In the genomic region with DNA sequence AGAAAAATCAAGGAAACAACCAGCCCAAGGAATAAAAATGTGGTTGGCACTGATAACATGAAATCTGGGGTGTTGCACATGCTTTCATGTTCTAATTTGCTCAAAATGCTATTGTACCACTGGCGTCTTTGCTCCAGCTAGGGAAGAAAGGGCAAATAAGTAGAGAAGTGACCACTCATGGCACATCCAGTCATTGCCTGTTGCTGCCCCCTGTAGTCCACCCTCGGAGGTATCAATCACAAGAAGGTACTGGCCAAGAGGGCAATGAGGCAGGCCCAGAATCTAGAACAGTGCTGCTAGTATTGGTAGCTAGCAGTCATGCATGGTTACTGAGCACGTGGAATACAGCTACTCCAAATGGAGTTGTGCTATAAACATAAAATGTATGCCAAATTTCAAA, we compare ENCODE assay signal across 11 cellular contexts.
DNase-seq lines count a peak whose midpoint lies in the region; ATAC-seq and TF ChIP-seq lines count a peak whose summit lies in the region.
"Had no signal": no experiment of that assay in that cellular context is flagged by ENCODE, and none has a peak within 500 bp of the region (broad histone marks: within the 10 kb centered on the region; RNA-seq: fewer than 3 reads in every experiment).

No MANE protein-coding gene starts in this region.

- H3K9me3 ChIP-seq in right lobe of liver (no peaks in the 10 kb centered on the region), uterus (no peaks in the 10 kb centered on the region)
- H3K9me3 ChIP-seq: suprapubic skin had no signal

- DNase-seq in DMS53 treated with DMSO at 0.1 percent for 48 hours (lab: John Stamatoyannopoulos, UW; ENCODE audit: unreplicated experiment) (peak; percentile 33), UCSD-AML1 (lab: John Stamatoyannopoulos, UW; ENCODE audit: unreplicated experiment) (peak; percentile 17), right lobe of liver (peak in 1 of 3 donors; percentile 38), uterus (no peak)

- peak; percentile 50 to 88 (median 53) for ATAC-seq in right lobe of liver
- ATAC-seq in HG03175 (IDR thresholded peaks at IDR 0.05; ENCODE audit: unreplicated experiment) = no peak
- no peak for ATAC-seq in stimulated activated memory B cell treated with anti-CD40 and anti-IgM and Interleukin-4, amounts not matched to agents 10 μg/mL and 1 μg/mL and 100 μg/mL, for 72 hours
- no peak for ATAC-seq in HG02938 (IDR thresholded peaks at IDR 0.05; ENCODE audit: unreplicated experiment)

- TF ChIP-seq POLR2A in right lobe of liver (IDR thresholded peaks at IDR 0.05) (no peak), uterus (IDR thresholded peaks at IDR 0.05) (no peak)

- H3K4me3 Mint-ChIP-seq in stimulated activated memory B cell treated with anti-CD40 and anti-IgM and Interleukin-4, amounts not matched to agents 10 μg/mL and 1 μg/mL and 100 μg/mL, for 72 hours = no peak overlapping the region
- H3K4me3 Mint-ChIP-seq: central memory CD8-positive, alpha-beta T cell; nephron had no signal

- TF ChIP-seq CTCF in right lobe of liver (IDR thresholded peaks at IDR 0.05) (peak in 2 of 4 donors; percentile 23 to 27), uterus (IDR thresholded peaks at IDR 0.05) (no peak)

- H3K9me3 Mint-ChIP-seq in stimulated activated memory B cell treated with anti-CD40 and anti-IgM and Interleukin-4, amounts not matched to agents 10 μg/mL and 1 μg/mL and 100 μg/mL, for 72 hours = no peaks in the 10 kb centered on the region
- H3K9me3 Mint-ChIP-seq: central memory CD8-positive, alpha-beta T cell had no signal

- H3K27ac ChIP-seq in right lobe of liver = no peak overlapping the region
- H3K27ac ChIP-seq in uterus = no peak overlapping the region
- H3K27ac ChIP-seq: suprapubic skin had no signal

- TF ChIP-seq RAD21 in Ishikawa (IDR thresholded peaks at IDR 0.05; ENCODE audit: low read depth) = peak; percentile 50

- H3K36me3 ChIP-seq in right lobe of liver = no peaks in the 10 kb centered on the region
- no peaks in the 10 kb centered on the region for H3K36me3 ChIP-seq in uterus
- H3K36me3 ChIP-seq: suprapubic skin had no signal

- H3K36me3 Mint-ChIP-seq in stimulated activated memory B cell treated with anti-CD40 and anti-IgM and Interleukin-4, amounts not matched to agents 10 μg/mL and 1 μg/mL and 100 μg/mL, for 72 hours = no peaks in the 10 kb centered on the region

- H3K4me1 ChIP-seq in right lobe of liver (no peaks in the 10 kb centered on the region), uterus (no peaks in the 10 kb centered on the region)

- H3K4me1 Mint-ChIP-seq in stimulated activated memory B cell treated with anti-CD40 and anti-IgM and Interleukin-4, amounts not matched to agents 10 μg/mL and 1 μg/mL and 100 μg/mL, for 72 hours = peaks cover 17% of the 10 kb centered on the region

- H3K27ac Mint-ChIP-seq in stimulated activated memory B cell treated with anti-CD40 and anti-IgM and Interleukin-4, amounts not matched to agents 10 μg/mL and 1 μg/mL and 100 μg/mL, for 72 hours = no peak overlapping the region
- H3K27ac Mint-ChIP-seq: nephron had no signal

- WGBS in right lobe of liver (ENCODE audit: insufficient coverage, low coverage, low lambda C conversion rate, missing lambda C conversion rate) = 39% methylated on average over 3 of the region's 3 CpGs

- intact Hi-C loops in right lobe of liver (cut with DNase I) (no loop called here), uterus (cut with DNase I; ENCODE audit: low total_unique reads) (no loop called here)

- H3K27me3 Mint-ChIP-seq in stimulated activated memory B cell treated with anti-CD40 and anti-IgM and Interleukin-4, amounts not matched to agents 10 μg/mL and 1 μg/mL and 100 μg/mL, for 72 hours = peaks cover 29% of the 10 kb centered on the region

- no peak overlapping the region for H3K4me3 ChIP-seq in right lobe of liver
- no peak overlapping the region for H3K4me3 ChIP-seq in uterus
- H3K4me3 ChIP-seq: suprapubic skin had no signal

- no peaks in the 10 kb centered on the region for H3K27me3 ChIP-seq in right lobe of liver
- H3K27me3 ChIP-seq in uterus = no peaks in the 10 kb centered on the region
- H3K27me3 ChIP-seq: suprapubic skin had no signal

- no peak for TF ChIP-seq EP300 in Ishikawa (IDR thresholded peaks at IDR 0.05; ENCODE audit: borderline replicate concordance)

TF ChIP-seq in Ishikawa, 13 proteins besides CTCF, POLR2A, EP300 and RAD21:
- TF ChIP-seq CEBPB (IDR thresholded peaks at IDR 0.05) = no peak
- no peak for TF ChIP-seq TCF12 (IDR thresholded peaks at IDR 0.05; ENCODE audit: low read depth)
- no peak for TF ChIP-seq YY1 (IDR thresholded peaks at IDR 0.05; ENCODE audit: low read depth)
- TF ChIP-seq, protein P1, sequence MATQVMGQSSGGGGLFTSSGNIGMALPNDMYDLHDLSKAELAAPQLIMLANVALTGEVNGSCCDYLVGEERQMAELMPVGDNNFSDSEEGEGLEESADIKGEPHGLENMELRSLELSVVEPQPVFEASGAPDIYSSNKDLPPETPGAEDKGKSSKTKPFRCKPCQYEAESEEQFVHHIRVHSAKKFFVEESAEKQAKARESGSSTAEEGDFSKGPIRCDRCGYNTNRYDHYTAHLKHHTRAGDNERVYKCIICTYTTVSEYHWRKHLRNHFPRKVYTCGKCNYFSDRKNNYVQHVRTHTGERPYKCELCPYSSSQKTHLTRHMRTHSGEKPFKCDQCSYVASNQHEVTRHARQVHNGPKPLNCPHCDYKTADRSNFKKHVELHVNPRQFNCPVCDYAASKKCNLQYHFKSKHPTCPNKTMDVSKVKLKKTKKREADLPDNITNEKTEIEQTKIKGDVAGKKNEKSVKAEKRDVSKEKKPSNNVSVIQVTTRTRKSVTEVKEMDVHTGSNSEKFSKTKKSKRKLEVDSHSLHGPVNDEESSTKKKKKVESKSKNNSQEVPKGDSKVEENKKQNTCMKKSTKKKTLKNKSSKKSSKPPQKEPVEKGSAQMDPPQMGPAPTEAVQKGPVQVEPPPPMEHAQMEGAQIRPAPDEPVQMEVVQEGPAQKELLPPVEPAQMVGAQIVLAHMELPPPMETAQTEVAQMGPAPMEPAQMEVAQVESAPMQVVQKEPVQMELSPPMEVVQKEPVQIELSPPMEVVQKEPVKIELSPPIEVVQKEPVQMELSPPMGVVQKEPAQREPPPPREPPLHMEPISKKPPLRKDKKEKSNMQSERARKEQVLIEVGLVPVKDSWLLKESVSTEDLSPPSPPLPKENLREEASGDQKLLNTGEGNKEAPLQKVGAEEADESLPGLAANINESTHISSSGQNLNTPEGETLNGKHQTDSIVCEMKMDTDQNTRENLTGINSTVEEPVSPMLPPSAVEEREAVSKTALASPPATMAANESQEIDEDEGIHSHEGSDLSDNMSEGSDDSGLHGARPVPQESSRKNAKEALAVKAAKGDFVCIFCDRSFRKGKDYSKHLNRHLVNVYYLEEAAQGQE (IDR thresholded peaks at IDR 0.05; ENCODE audit: low read depth) = no peak
- TF ChIP-seq CREB1 (IDR thresholded peaks at IDR 0.05; ENCODE audit: low read depth) = no peak
- no peak for TF ChIP-seq EGR1 (IDR thresholded peaks at IDR 0.05)
- no peak for TF ChIP-seq FOXM1 (IDR thresholded peaks at IDR 0.05; ENCODE audit: borderline replicate concordance, low read depth)
- TF ChIP-seq TEAD4 (IDR thresholded peaks at IDR 0.05) = no peak
- TF ChIP-seq ZBTB7A (IDR thresholded peaks at IDR 0.05; ENCODE audit: low read depth) = no peak
- TF ChIP-seq, protein P2, sequence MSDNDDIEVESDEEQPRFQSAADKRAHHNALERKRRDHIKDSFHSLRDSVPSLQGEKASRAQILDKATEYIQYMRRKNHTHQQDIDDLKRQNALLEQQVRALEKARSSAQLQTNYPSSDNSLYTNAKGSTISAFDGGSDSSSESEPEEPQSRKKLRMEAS (IDR thresholded peaks at IDR 0.05) = no peak
- no peak for TF ChIP-seq NFIC (IDR thresholded peaks at IDR 0.05)
- no peak for TF ChIP-seq TAF1 (IDR thresholded peaks at IDR 0.05; ENCODE audit: low read depth)
- TF ChIP-seq, protein P3, sequence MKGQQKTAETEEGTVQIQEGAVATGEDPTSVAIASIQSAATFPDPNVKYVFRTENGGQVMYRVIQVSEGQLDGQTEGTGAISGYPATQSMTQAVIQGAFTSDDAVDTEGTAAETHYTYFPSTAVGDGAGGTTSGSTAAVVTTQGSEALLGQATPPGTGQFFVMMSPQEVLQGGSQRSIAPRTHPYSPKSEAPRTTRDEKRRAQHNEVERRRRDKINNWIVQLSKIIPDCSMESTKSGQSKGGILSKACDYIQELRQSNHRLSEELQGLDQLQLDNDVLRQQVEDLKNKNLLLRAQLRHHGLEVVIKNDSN (IDR thresholded peaks at IDR 0.05) = no peak

Comparison
In these comparisons a context has a peak if more than half of its experiments do, and no peak if none do; other contexts are left out.
1. DNase-seq: peak in DMS53 treated with DMSO at 0.1 percent for 48 hours (single experiment) and UCSD-AML1 (single experiment); none in uterus (0 of 2).
2. ATAC-seq: peak in right lobe of liver (4 of 4); none in HG03175 (single experiment), stimulated activated memory B cell treated with anti-CD40 and anti-IgM and Interleukin-4, amounts not matched to agents 10 μg/mL and 1 μg/mL and 100 μg/mL, for 72 hours (single experiment) and HG02938 (single experiment).